ENCODE assay signal across 8 cellular contexts in the genomic region with DNA sequence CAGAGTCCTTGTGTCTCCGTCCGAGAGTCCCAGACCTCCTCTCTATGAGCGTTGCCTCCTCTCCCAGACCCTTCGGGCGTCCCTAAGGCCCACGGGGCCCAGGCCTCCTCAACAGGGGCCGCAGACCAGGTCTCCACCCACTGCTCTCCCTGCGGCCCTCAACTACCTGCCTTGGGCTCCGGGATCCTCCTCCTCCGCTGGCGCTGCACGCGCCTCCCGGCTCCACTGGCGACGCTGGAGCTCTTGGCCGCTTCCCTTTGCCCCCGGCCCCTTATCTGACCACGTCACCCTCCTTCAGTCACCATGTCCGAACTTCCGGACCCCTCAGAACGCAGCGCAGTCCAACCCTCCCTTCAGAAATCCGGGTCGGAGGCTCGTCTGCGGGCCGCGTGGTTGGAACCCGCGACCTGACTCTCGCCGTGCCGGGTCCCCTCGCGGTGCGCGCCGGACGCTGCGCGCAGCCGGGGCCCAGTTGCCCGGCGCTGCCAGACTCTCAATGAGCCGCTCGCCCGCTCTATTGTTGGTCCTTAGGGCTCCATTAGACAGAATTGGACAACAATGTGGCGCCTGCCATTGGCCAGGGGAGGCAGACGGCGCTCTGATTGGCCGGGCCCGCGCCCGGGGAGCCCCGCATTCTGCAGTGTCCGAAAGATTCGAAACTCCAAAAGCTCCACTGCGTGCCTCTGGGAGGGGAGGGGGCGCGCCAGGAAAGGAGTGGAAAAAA. TPM values are rescaled to one million over a fixed set of nuclear protein-coding genes. Genes with fewer than 3 reads are reported as not detected.
DNase-seq lines count a peak whose midpoint lies in the region; ATAC-seq and FAIRE-seq lines count a peak whose summit lies in the region.

A gene (minus strand): TSS at position 498 of the 724 bp plus-strand sequence. CDS start 1,907 bp downstream, outside the sequence.

- peak; percentile 41 for ATAC-seq in HG03354 (IDR thresholded peaks at IDR 0.05; ENCODE audit: poor library complexity, severe bottlenecking, unreplicated experiment)

- peak within 1 kb of the TSS; percentile 86 for H3K9ac ChIP-seq in SK-N-MC (ENCODE audit: insufficient read length)

- in situ Hi-C loops in G401 (cut with HindIII; ENCODE audit: low sequenced_read_pairs), result no loop called here

- DNase-seq in COLO829 (ENCODE audit: low spot score) (peak; percentile 57), SK-N-MC (ENCODE audit: low read depth, low spot score) (no peak), frontal cortex (ENCODE audit: low spot score in 2 of 2) (peak; percentile 69 to 85), pons (ENCODE audit: low spot score) (peak; percentile 35), NCI-H226 (no peak), dedifferentiated amniotic fluid mesenchymal stem cell (ENCODE audit: extremely low spot score) (no peak), G401 (ENCODE audit: low spot score) (no peak)

- H3K4me3 ChIP-seq in SK-N-MC, result peak within 1 kb of the TSS; percentile 87

- no peak for FAIRE-seq in frontal cortex (lab: Jason Lieb, UNC)

- H3K27ac ChIP-seq in SK-N-MC, result peak within 1 kb of the TSS; percentile 94

- H3K36me3 ChIP-seq in SK-N-MC (ENCODE audit: insufficient read depth, low read length), result no peaks in the 10 kb centered on the region

- no peaks in the 10 kb centered on the region for H3K9me3 ChIP-seq in SK-N-MC (ENCODE audit: low read depth, low read length)

RNA-seq across cellular contexts. Expression of the gene that starts here (rescaled TPM):
- 1.2 TPM for total RNA-seq in frontal cortex
- not detected in 2 replicates for total RNA-seq in G401 (2014; rRNA removed; shearing (Covaris generic))

Comparison
In these comparisons a context has a peak if more than half of its experiments do, and no peak if none do; other contexts are left out.
1. DNase-seq: peak in COLO829 (single experiment), frontal cortex (2 of 2) and pons (single experiment); none in SK-N-MC (single experiment), NCI-H226 (single experiment), dedifferentiated amniotic fluid mesenchymal stem cell (single experiment) and G401 (single experiment).